8 cellular contexts compared by ENCODE assay signal in the genomic region with DNA sequence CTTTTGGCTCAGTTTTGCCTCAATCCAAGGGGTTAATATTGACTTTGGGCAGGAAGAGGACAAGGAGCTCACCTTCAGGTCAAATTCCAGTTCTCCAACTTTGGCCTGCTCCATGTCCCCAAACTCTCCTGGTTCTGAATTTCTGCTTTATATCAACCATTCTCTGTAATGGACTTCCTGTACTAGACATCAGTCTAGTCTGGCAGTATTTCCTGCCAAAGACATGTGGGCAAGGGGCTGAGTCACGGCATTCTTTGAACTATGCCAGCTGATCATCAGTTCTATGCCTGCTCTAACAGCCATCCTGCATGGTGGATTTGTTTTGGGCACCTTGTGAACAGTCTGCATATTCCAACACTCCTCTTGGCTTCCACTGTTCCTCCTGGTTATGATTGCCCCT.
DNase-seq lines count a peak whose midpoint lies in the region; ATAC-seq, FAIRE-seq and TF ChIP-seq lines count a peak whose summit lies in the region.

No MANE protein-coding gene starts in this region.

- CTCF ChIA-PET in Calu3 (lab: Charles Lee), result no interaction called here
- CTCF ChIA-PET in activated naive CD4-positive, alpha-beta T cell treated with anti-CD3 and anti-CD28 coated beads, Interleukin-2, amount 10 ng/mL, durations not matched to agents 7 days and 5 days (lab: Charles Lee), result interaction anchor here (1.7 kb wide), 1 partner anchor 55 kb away, joined by 3 read pairs; no protein-coding TSS in a partner anchor

- TF ChIP-seq CTCF in Calu3 (IDR thresholded peaks at IDR 0.05; ENCODE audit: unreplicated experiment), result no peak

- no peaks in the 10 kb centered on the region for H3K27me3 Mint-ChIP-seq in Calu3 (ENCODE audit: unreplicated experiment)
- H3K27me3 Mint-ChIP-seq in activated naive CD4-positive, alpha-beta T cell treated with anti-CD3 and anti-CD28 coated beads, Interleukin-2, amount 10 ng/mL, durations not matched to agents 7 days and 5 days, result no peaks in the 10 kb centered on the region
- no peaks in the 10 kb centered on the region for H3K27me3 Mint-ChIP-seq in natural killer cell treated with Interleukin-12 subunit alpha and Interleukin-12 subunit beta and Interleukin-15 and Interleukin-18, amount 100 ng/mL, for 72 hours

- no peak overlapping the region for H3K27ac Mint-ChIP-seq in Calu3 (ENCODE audit: unreplicated experiment)
- H3K27ac Mint-ChIP-seq in activated naive CD4-positive, alpha-beta T cell treated with anti-CD3 and anti-CD28 coated beads, Interleukin-2, amount 10 ng/mL, durations not matched to agents 7 days and 5 days, result no peak overlapping the region
- H3K27ac Mint-ChIP-seq in natural killer cell treated with Interleukin-12 subunit alpha and Interleukin-12 subunit beta and Interleukin-15 and Interleukin-18, amount 100 ng/mL, for 72 hours, result peak overlapping the region; percentile 84 to 86

- DNase-seq in Calu3, result peak; percentile 36
- peak; percentile 74 for DNase-seq in RCC 7860 (ENCODE audit: low spot score)
- DNase-seq in activated naive CD4-positive, alpha-beta T cell treated with anti-CD3 and anti-CD28 coated beads, Interleukin-2, amount 10 ng/mL, durations not matched to agents 7 days and 5 days, result peak; percentile 53
- peak; percentile 69 for DNase-seq in natural killer cell treated with Interleukin-12 subunit alpha and Interleukin-12 subunit beta and Interleukin-15 and Interleukin-18, amount 100 ng/mL, for 72 hours (ENCODE audit: low spot score)
- no peak for DNase-seq in NCI-H345 treated with DMSO at 0.1 percent for 48 hours (lab: John Stamatoyannopoulos, UW; ENCODE audit: unreplicated experiment)
- DNase-seq in cerebellar nuclear complex (lab: John Stamatoyannopoulos, UW), result no peak
- no peak for DNase-seq in OCI-M2 (lab: John Stamatoyannopoulos, UW; ENCODE audit: unreplicated experiment)

- peaks cover 2% of the 10 kb centered on the region for H3K9me3 Mint-ChIP-seq in Calu3 (ENCODE audit: low read depth, unreplicated experiment)
- no peaks in the 10 kb centered on the region for H3K9me3 Mint-ChIP-seq in activated naive CD4-positive, alpha-beta T cell treated with anti-CD3 and anti-CD28 coated beads, Interleukin-2, amount 10 ng/mL, durations not matched to agents 7 days and 5 days
- no peaks in the 10 kb centered on the region for H3K9me3 Mint-ChIP-seq in natural killer cell treated with Interleukin-12 subunit alpha and Interleukin-12 subunit beta and Interleukin-15 and Interleukin-18, amount 100 ng/mL, for 72 hours

- H3K4me1 Mint-ChIP-seq in Calu3 (ENCODE audit: low read depth, unreplicated experiment), result peaks cover 30% of the 10 kb centered on the region
- peaks cover 31% of the 10 kb centered on the region for H3K4me1 Mint-ChIP-seq in activated naive CD4-positive, alpha-beta T cell treated with anti-CD3 and anti-CD28 coated beads, Interleukin-2, amount 10 ng/mL, durations not matched to agents 7 days and 5 days
- H3K4me1 Mint-ChIP-seq in natural killer cell treated with Interleukin-12 subunit alpha and Interleukin-12 subunit beta and Interleukin-15 and Interleukin-18, amount 100 ng/mL, for 72 hours (ENCODE audit: low read depth in 2 of 2), result peaks cover 47 to 62% of the 10 kb centered on the region in 2 donors

- no TSS peak for BruUV-seq in Calu3 (replicated peaks; lab: Mats Ljungman, UMichigan)

- intact Hi-C loops in Calu3 (cut with micrococcal nuclease; ENCODE audit: unreplicated experiment), result loop anchor here (10.0 kb wide), 1 partner anchor 194 kb away; no protein-coding TSS in a partner anchor

- FAIRE-seq in RCC 7860 (lab: Jason Lieb, UNC), result peak; percentile 87

- no peaks in the 10 kb centered on the region for H3K36me3 Mint-ChIP-seq in Calu3 (ENCODE audit: insufficient read depth, unreplicated experiment)
- H3K36me3 Mint-ChIP-seq in activated naive CD4-positive, alpha-beta T cell treated with anti-CD3 and anti-CD28 coated beads, Interleukin-2, amount 10 ng/mL, durations not matched to agents 7 days and 5 days, result peaks cover 3% of the 10 kb centered on the region
- H3K36me3 Mint-ChIP-seq in natural killer cell treated with Interleukin-12 subunit alpha and Interleukin-12 subunit beta and Interleukin-15 and Interleukin-18, amount 100 ng/mL, for 72 hours, result peaks cover 28% of the 10 kb centered on the region

- peak; percentile 76 to 81 for ATAC-seq in natural killer cell treated with Interleukin-12 subunit alpha and Interleukin-12 subunit beta and Interleukin-15 and Interleukin-18, amount 100 ng/mL, for 72 hours
- ATAC-seq in HG03565 (IDR thresholded peaks at IDR 0.05; ENCODE audit: unreplicated experiment), result no peak

- H3K4me3 Mint-ChIP-seq in Calu3 (ENCODE audit: low read depth, unreplicated experiment), result no peak overlapping the region
- no peak overlapping the region for H3K4me3 Mint-ChIP-seq in activated naive CD4-positive, alpha-beta T cell treated with anti-CD3 and anti-CD28 coated beads, Interleukin-2, amount 10 ng/mL, durations not matched to agents 7 days and 5 days
- H3K4me3 Mint-ChIP-seq in natural killer cell treated with Interleukin-12 subunit alpha and Interleukin-12 subunit beta and Interleukin-15 and Interleukin-18, amount 100 ng/mL, for 72 hours, result peak overlapping the region; percentile 59

Comparison
In these comparisons a context has a peak if more than half of its experiments do, and no peak if none do; other contexts are left out.
1. DNase-seq: peak in Calu3 (single experiment), RCC 7860 (single experiment), activated naive CD4-positive, alpha-beta T cell treated with anti-CD3 and anti-CD28 coated beads, Interleukin-2, amount 10 ng/mL, durations not matched to agents 7 days and 5 days (single experiment) and natural killer cell treated with Interleukin-12 subunit alpha and Interleukin-12 subunit beta and Interleukin-15 and Interleukin-18, amount 100 ng/mL, for 72 hours (single experiment); none in NCI-H345 treated with DMSO at 0.1 percent for 48 hours (single experiment), cerebellar nuclear complex (0 of 2) and OCI-M2 (single experiment).
2. H3K27ac Mint-ChIP-seq: peak in natural killer cell treated with Interleukin-12 subunit alpha and Interleukin-12 subunit beta and Interleukin-15 and Interleukin-18, amount 100 ng/mL, for 72 hours (2 of 2); none in Calu3 (single experiment) and activated naive CD4-positive, alpha-beta T cell treated with anti-CD3 and anti-CD28 coated beads, Interleukin-2, amount 10 ng/mL, durations not matched to agents 7 days and 5 days (single experiment).